ENCODE assay signal across 34 cellular contexts in genomic region chr11:92796744-92797143, GRCh38.
"Had no signal": no experiment of that assay in that cellular context is flagged by ENCODE, and none has a peak within 500 bp of the region (broad histone marks: within the 10 kb centered on the region; RNA-seq: fewer than 3 reads in every experiment).

No MANE protein-coding gene starts in this region.

- H3K27ac ChIP-seq: KMS-11 had no signal

- DNase-seq: Karpas-422, Kasumi-1, MG63, MV-4-11, NCI-H1048, NCI-H1092, NCI-H1092 treated with DMSO at 0.1 percent for 48 hours, NCI-H1105, NCI-H1105 treated with DMSO at 0.1 percent for 48 hours, NCI-H1417, NCI-H1417 treated with DMSO at 0.1 percent for 48 hours, NCI-H1436, NCI-H1436 treated with DMSO at 0.1 percent for 48 hours, NCI-H146, NCI-H1694, NCI-H1694 treated with DMSO at 0.1 percent for 48 hours, NCI-H187, NCI-H187 treated with DMSO at 0.1 percent for 48 hours, NCI-H1930, NCI-H2029, NCI-H2029 treated with DMSO at 0.1 percent for 48 hours, NCI-H2081, NCI-H2081 treated with DMSO at 0.1 percent for 48 hours, NCI-H2107, NCI-H2171, NCI-H2171 treated with DMSO at 0.1 percent for 48 hours, NCI-H2227 treated with DMSO at 0.1 percent for 48 hours, NCI-H226, NCI-H345, NCI-H446, NCI-H446 treated with DMSO at 0.1 percent for 48 hours, NCI-H510A, NCI-H510A treated with DMSO at 0.1 percent for 48 hours had no signal

- H3K27me3 ChIP-seq: MG63 had no signal

- H3K9me3 ChIP-seq: MG63 had no signal

- H3K4me3 ChIP-seq: MG63 had no signal

- H3K9ac ChIP-seq: KMS-11 had no signal

- H3K36me3 ChIP-seq: MG63 had no signal

- H3K4me2 ChIP-seq: KMS-11 had no signal
